Comparison of ENCODE assay signal across 10 cellular contexts in genomic region chr3:16883057-16883725, GRCh38. TPM values are rescaled to one million over a fixed set of nuclear protein-coding genes. Genes with fewer than 3 reads are reported as not detected.
A peak's percentile ranks its signal among the peaks of the same experiment; 100 is the strongest.
DNase-seq lines count a peak whose midpoint lies in the region; ATAC-seq and TF ChIP-seq lines count a peak whose summit lies in the region.
"Had no signal": no experiment of that assay in that cellular context is flagged by ENCODE, and none has a peak within 500 bp of the region (broad histone marks: within the 10 kb centered on the region; RNA-seq: fewer than 3 reads in every experiment).

No MANE protein-coding gene starts in this region.

- no peaks in the 10 kb centered on the region for H3K36me3 Mint-ChIP-seq in activated T-cell treated with anti-CD3 and anti-CD28 coated beads, Interleukin-2, amount 50 U/mL, for 4 hours (ENCODE audit: insufficient read depth)

- peak overlapping the region; percentile 79 to 83 for H3K27ac ChIP-seq in thoracic aorta
- H3K27ac ChIP-seq: PC-9 had no signal

- no peaks in the 10 kb centered on the region for H3K9me3 ChIP-seq in thoracic aorta
- H3K9me3 ChIP-seq: BE2C had no signal

- H3K4me3 ChIP-seq in thoracic aorta, result no peak overlapping the region

- peak overlapping the region; percentile 96 for H3K4me3 Mint-ChIP-seq in activated T-cell treated with anti-CD3 and anti-CD28 coated beads, Interleukin-2, amount 50 U/mL, for 4 hours

- H3K4me1 ChIP-seq in thoracic aorta (ENCODE audit: control insufficient read depth in 1 of 2, low read depth in 2 of 2), result peaks cover 17 to 43% of the 10 kb centered on the region in 2 donors
- H3K4me1 ChIP-seq: BE2C had no signal

- peaks cover 23% of the 10 kb centered on the region for H3K4me1 Mint-ChIP-seq in activated T-cell treated with anti-CD3 and anti-CD28 coated beads, Interleukin-2, amount 50 U/mL, for 4 hours (ENCODE audit: low read depth)

- no peaks in the 10 kb centered on the region for H3K27me3 ChIP-seq in thoracic aorta (replicated peaks; ENCODE audit: insufficient read depth)
- H3K27me3 ChIP-seq: BE2C had no signal

- DNase-seq in activated T-cell treated with anti-CD3 and anti-CD28 coated beads, Interleukin-2, amount 50 U/mL, for 4 hours, result no peak
- no peak for DNase-seq in activated T-cell treated with anti-CD3 and anti-CD28 coated beads, Interleukin-2, amount 50 U/mL, for 1 hour
- DNase-seq in brain pericyte (ENCODE audit: low read depth, low spot score) (peak; percentile 78), left kidney (ENCODE audit: low read depth, low spot score) (peak; percentile 76), thoracic aorta (ENCODE audit: low spot score) (no peak), GM20000 (ENCODE audit: low spot score) (no peak), GM03348 (ENCODE audit: low spot score) (no peak)

- no peak for TF ChIP-seq CTCF in thoracic aorta (IDR thresholded peaks at IDR 0.05)
- no peak for TF ChIP-seq CTCF in GM20000 (IDR thresholded peaks at IDR 0.05; ENCODE audit: extremely low read depth, missing control alignments)

- no peaks in the 10 kb centered on the region for H3K9me3 Mint-ChIP-seq in activated T-cell treated with anti-CD3 and anti-CD28 coated beads, Interleukin-2, amount 50 U/mL, for 4 hours

- no peak for ATAC-seq in activated T-cell treated with anti-CD3 and anti-CD28 coated beads, Interleukin-2, amount 50 U/mL, for 4 hours
- ATAC-seq in thoracic aorta (ENCODE audit: insufficient number of reproducible peaks, low FRiP score, low read depth), result no peak
- ATAC-seq in HG02759 (IDR thresholded peaks at IDR 0.05; ENCODE audit: unreplicated experiment), result no peak

- no peaks in the 10 kb centered on the region for H3K36me3 ChIP-seq in thoracic aorta
- H3K36me3 ChIP-seq: BE2C had no signal

- no peaks in the 10 kb centered on the region for H3K27me3 Mint-ChIP-seq in activated T-cell treated with anti-CD3 and anti-CD28 coated beads, Interleukin-2, amount 50 U/mL, for 4 hours (ENCODE audit: low read depth)

RNA-seq across cellular contexts. Expression of gene PLCL2, which starts 1.6 kb away (rescaled TPM):
- total RNA-seq in activated T-cell treated with anti-CD3 and anti-CD28 coated beads, Interleukin-2, amount 50 U/mL, for 4 hours, result 10 to 100 TPM; 12.6 to 14.2 (median 12.7) TPM
- 10 to 100 TPM in 1 of 2 donors, 1 to 10 TPM in 1; 6.9 to 17.1 TPM for total RNA-seq in thoracic aorta

Comparison
In these comparisons a context has a peak if more than half of its experiments do, and no peak if none do; other contexts are left out.
1. DNase-seq: peak in brain pericyte (single experiment) and left kidney (single experiment); none in activated T-cell treated with anti-CD3 and anti-CD28 coated beads, Interleukin-2, amount 50 U/mL, for 4 hours (single experiment), activated T-cell treated with anti-CD3 and anti-CD28 coated beads, Interleukin-2, amount 50 U/mL, for 1 hour (single experiment), thoracic aorta (single experiment), GM20000 (single experiment) and GM03348 (single experiment).